Comparison of ENCODE assay signal across 1 cellular context in the genomic region with DNA sequence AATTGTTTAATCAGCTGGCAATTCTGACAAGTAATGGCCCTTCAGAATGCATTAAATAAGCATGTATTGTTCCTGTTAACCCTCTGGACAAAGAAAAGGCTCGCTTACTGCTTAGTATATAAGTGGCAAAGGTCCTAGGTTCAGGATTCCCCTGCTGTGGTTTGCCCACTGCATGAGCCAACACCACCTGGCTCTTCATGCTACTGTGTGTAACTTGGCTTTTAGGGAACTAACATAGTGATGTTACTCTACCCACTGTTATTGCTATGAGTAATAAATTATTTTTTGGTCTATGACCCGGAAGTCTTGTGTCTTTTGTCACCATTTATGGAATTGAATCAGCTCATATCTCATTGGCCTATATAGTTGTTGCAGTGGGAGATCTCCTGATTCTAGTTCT.
A peak's percentile ranks its signal among the peaks of the same experiment; 100 is the strongest.
TF ChIP-seq lines count a peak whose summit lies in the region.

No MANE protein-coding gene starts in this region.

TF ChIP-seq in GM12878, 131 proteins besides CTCF, POLR2A, EP300 and RAD21:
- TF ChIP-seq TCF3 (IDR thresholded peaks at IDR 0.05; ENCODE audit: borderline replicate concordance, insufficient read depth, low read depth, low read length) (no peak), STAT3 (IDR thresholded peaks at IDR 0.05; ENCODE audit: low read depth, low read length) (no peak), SREBF1 (IDR thresholded peaks at IDR 0.05; ENCODE audit: low read length) (no peak), MYB (IDR thresholded peaks at IDR 0.05; ENCODE audit: borderline replicate concordance, low read depth, low read length) (no peak), ZNF384 (IDR thresholded peaks at IDR 0.05; ENCODE audit: borderline replicate concordance, low read depth, low read length) (no peak), NR2C1 (IDR thresholded peaks at IDR 0.05) (peak; percentile 17; the same call in 1 of the 2 replicates), RUNX3 (IDR thresholded peaks at IDR 0.05; ENCODE audit: low read length) (peak; percentile 62; the same call in 1 of the 2 replicates), ZBED1 (IDR thresholded peaks at IDR 0.05; ENCODE audit: borderline replicate concordance) (peak; percentile 44; the same call in 1 of the 2 replicates), CREM (IDR thresholded peaks at IDR 0.05; ENCODE audit: low read depth) (peak; percentile 16; the same call in 1 of the 2 replicates), NFIC (IDR thresholded peaks at IDR 0.05; ENCODE audit: low read depth, low read length) (peak; percentile 35; the same call in 1 of the 2 replicates), ZZZ3 (IDR thresholded peaks at IDR 0.05; ENCODE audit: control insufficient read depth, insufficient read length, low read depth) (no peak), NR2F1 (conservative IDR thresholded peaks at IDR 0.05) (peak; percentile 48; the same call in 1 of the 2 replicates), YBX1 (IDR thresholded peaks at IDR 0.05) (no peak), YY1 (IDR thresholded peaks at IDR 0.05; ENCODE audit: low read depth, low read length) (no peak), ATF7 (IDR thresholded peaks at IDR 0.05; ENCODE audit: low read depth) (no peak), RB1 (IDR thresholded peaks at IDR 0.05; ENCODE audit: borderline replicate concordance) (no peak), MTA2 (IDR thresholded peaks at IDR 0.05; ENCODE audit: low read depth) (no peak), JUNB (IDR thresholded peaks at IDR 0.05) (peak; percentile 44; the same call in 1 of the 2 replicates), TCF7 (IDR thresholded peaks at IDR 0.05; ENCODE audit: borderline replicate concordance) (no peak), RCOR1 (conservative IDR thresholded peaks at IDR 0.05; ENCODE audit: low read depth, low read length) (no peak)
- TF ChIP-seq, protein P1, sequence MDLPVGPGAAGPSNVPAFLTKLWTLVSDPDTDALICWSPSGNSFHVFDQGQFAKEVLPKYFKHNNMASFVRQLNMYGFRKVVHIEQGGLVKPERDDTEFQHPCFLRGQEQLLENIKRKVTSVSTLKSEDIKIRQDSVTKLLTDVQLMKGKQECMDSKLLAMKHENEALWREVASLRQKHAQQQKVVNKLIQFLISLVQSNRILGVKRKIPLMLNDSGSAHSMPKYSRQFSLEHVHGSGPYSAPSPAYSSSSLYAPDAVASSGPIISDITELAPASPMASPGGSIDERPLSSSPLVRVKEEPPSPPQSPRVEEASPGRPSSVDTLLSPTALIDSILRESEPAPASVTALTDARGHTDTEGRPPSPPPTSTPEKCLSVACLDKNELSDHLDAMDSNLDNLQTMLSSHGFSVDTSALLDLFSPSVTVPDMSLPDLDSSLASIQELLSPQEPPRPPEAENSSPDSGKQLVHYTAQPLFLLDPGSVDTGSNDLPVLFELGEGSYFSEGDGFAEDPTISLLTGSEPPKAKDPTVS (IDR thresholded peaks at IDR 0.05; ENCODE audit: low read depth, low read length): no peak
- TF ChIP-seq, protein P2, sequence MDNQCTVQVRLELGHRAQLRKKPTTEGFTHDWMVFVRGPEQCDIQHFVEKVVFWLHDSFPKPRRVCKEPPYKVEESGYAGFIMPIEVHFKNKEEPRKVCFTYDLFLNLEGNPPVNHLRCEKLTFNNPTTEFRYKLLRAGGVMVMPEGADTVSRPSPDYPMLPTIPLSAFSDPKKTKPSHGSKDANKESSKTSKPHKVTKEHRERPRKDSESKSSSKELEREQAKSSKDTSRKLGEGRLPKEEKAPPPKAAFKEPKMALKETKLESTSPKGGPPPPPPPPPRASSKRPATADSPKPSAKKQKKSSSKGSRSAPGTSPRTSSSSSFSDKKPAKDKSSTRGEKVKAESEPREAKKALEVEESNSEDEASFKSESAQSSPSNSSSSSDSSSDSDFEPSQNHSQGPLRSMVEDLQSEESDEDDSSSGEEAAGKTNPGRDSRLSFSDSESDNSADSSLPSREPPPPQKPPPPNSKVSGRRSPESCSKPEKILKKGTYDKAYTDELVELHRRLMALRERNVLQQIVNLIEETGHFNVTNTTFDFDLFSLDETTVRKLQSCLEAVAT (IDR thresholded peaks at IDR 0.05): no peak
- TF ChIP-seq, protein P3, sequence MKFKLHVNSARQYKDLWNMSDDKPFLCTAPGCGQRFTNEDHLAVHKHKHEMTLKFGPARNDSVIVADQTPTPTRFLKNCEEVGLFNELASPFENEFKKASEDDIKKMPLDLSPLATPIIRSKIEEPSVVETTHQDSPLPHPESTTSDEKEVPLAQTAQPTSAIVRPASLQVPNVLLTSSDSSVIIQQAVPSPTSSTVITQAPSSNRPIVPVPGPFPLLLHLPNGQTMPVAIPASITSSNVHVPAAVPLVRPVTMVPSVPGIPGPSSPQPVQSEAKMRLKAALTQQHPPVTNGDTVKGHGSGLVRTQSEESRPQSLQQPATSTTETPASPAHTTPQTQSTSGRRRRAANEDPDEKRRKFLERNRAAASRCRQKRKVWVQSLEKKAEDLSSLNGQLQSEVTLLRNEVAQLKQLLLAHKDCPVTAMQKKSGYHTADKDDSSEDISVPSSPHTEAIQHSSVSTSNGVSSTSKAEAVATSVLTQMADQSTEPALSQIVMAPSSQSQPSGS (IDR thresholded peaks at IDR 0.05; ENCODE audit: low read length): no peak
- TF ChIP-seq, protein P4, sequence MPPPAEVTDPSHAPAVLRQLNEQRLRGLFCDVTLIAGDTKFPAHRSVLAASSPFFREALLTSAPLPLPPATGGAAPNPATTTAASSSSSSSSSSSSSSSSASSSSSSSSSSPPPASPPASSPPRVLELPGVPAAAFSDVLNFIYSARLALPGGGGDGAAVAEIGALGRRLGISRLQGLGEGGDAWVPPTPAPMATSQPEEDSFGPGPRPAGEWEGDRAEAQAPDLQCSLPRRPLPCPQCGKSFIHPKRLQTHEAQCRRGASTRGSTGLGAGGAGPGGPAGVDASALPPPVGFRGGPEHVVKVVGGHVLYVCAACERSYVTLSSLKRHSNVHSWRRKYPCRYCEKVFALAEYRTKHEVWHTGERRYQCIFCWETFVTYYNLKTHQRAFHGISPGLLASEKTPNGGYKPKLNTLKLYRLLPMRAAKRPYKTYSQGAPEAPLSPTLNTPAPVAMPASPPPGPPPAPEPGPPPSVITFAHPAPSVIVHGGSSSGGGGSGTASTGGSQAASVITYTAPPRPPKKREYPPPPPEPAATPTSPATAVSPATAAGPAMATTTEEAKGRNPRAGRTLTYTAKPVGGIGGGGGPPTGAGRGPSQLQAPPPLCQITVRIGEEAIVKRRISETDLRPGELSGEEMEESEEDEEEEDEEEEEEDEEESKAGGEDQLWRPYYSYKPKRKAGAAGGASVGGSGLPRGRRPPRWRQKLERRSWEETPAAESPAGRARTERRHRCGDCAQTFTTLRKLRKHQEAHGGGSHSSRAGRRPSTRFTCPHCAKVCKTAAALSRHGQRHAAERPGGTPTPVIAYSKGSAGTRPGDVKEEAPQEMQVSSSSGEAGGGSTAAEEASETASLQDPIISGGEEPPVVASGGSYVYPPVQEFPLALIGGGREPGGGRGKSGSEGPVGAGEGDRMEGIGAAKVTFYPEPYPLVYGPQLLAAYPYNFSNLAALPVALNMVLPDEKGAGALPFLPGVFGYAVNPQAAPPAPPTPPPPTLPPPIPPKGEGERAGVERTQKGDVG (CRISPR knock-in tag; IDR thresholded peaks at IDR 0.05): no peak
- TF ChIP-seq, protein P5, sequence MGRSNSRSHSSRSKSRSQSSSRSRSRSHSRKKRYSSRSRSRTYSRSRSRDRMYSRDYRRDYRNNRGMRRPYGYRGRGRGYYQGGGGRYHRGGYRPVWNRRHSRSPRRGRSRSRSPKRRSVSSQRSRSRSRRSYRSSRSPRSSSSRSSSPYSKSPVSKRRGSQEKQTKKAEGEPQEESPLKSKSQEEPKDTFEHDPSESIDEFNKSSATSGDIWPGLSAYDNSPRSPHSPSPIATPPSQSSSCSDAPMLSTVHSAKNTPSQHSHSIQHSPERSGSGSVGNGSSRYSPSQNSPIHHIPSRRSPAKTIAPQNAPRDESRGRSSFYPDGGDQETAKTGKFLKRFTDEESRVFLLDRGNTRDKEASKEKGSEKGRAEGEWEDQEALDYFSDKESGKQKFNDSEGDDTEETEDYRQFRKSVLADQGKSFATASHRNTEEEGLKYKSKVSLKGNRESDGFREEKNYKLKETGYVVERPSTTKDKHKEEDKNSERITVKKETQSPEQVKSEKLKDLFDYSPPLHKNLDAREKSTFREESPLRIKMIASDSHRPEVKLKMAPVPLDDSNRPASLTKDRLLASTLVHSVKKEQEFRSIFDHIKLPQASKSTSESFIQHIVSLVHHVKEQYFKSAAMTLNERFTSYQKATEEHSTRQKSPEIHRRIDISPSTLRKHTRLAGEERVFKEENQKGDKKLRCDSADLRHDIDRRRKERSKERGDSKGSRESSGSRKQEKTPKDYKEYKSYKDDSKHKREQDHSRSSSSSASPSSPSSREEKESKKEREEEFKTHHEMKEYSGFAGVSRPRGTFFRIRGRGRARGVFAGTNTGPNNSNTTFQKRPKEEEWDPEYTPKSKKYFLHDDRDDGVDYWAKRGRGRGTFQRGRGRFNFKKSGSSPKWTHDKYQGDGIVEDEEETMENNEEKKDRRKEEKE (IDR thresholded peaks at IDR 0.05): no peak
- TF ChIP-seq, protein P6, sequence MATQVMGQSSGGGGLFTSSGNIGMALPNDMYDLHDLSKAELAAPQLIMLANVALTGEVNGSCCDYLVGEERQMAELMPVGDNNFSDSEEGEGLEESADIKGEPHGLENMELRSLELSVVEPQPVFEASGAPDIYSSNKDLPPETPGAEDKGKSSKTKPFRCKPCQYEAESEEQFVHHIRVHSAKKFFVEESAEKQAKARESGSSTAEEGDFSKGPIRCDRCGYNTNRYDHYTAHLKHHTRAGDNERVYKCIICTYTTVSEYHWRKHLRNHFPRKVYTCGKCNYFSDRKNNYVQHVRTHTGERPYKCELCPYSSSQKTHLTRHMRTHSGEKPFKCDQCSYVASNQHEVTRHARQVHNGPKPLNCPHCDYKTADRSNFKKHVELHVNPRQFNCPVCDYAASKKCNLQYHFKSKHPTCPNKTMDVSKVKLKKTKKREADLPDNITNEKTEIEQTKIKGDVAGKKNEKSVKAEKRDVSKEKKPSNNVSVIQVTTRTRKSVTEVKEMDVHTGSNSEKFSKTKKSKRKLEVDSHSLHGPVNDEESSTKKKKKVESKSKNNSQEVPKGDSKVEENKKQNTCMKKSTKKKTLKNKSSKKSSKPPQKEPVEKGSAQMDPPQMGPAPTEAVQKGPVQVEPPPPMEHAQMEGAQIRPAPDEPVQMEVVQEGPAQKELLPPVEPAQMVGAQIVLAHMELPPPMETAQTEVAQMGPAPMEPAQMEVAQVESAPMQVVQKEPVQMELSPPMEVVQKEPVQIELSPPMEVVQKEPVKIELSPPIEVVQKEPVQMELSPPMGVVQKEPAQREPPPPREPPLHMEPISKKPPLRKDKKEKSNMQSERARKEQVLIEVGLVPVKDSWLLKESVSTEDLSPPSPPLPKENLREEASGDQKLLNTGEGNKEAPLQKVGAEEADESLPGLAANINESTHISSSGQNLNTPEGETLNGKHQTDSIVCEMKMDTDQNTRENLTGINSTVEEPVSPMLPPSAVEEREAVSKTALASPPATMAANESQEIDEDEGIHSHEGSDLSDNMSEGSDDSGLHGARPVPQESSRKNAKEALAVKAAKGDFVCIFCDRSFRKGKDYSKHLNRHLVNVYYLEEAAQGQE (IDR thresholded peaks at IDR 0.05; ENCODE audit: low read depth, low read length): no peak
- TF ChIP-seq, protein P7, sequence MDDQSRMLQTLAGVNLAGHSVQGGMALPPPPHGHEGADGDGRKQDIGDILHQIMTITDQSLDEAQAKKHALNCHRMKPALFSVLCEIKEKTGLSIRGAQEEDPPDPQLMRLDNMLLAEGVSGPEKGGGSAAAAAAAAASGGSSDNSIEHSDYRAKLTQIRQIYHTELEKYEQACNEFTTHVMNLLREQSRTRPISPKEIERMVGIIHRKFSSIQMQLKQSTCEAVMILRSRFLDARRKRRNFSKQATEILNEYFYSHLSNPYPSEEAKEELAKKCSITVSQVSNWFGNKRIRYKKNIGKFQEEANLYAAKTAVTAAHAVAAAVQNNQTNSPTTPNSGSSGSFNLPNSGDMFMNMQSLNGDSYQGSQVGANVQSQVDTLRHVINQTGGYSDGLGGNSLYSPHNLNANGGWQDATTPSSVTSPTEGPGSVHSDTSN (IDR thresholded peaks at IDR 0.05; ENCODE audit: insufficient replicate concordance, low read depth, low read length): no peak
